ENCODE assay signal across 26 cellular contexts in genomic region chr19:467554-467953, GRCh38. TPM values are rescaled to one million over a fixed set of nuclear protein-coding genes. Genes with fewer than 3 reads are reported as not detected.
DNase-seq lines count a peak whose midpoint lies in the region; ATAC-seq, FAIRE-seq and TF ChIP-seq lines count a peak whose summit lies in the region.
"Had no signal": no experiment of that assay in that cellular context is flagged by ENCODE, and none has a peak within 500 bp of the region (broad histone marks: within the 10 kb centered on the region; RNA-seq: fewer than 3 reads in every experiment).

No MANE protein-coding gene starts in this region.

- H2AFZ ChIP-seq in H1 (ENCODE audit: low read length) = no peak overlapping the region
- no peak overlapping the region for H2AFZ ChIP-seq in neuronal stem cell (ENCODE audit: low read length)
- no peak overlapping the region for H2AFZ ChIP-seq in mammary epithelial cell (ENCODE audit: low read depth, low read length)
- H2AFZ ChIP-seq: GM23248 had no signal

- peak overlapping the region; percentile 68; the same call in 1 of the 2 replicates for H4K8ac ChIP-seq in H1 (ENCODE audit: extremely low read depth, insufficient read depth, low read length)
- peak overlapping the region; percentile 72 for H4K8ac ChIP-seq in neuronal stem cell (ENCODE audit: low read depth, low read length)

- H3K9me3 ChIP-seq in H1 (ENCODE audit: insufficient read depth in 2 of 2, low read depth in 1 of 2, low read length in 1 of 2) (no peaks in the 10 kb centered on the region), neuronal stem cell (replicated peaks in 1 of 2; ENCODE audit: control insufficient read depth in 2 of 2, insufficient read depth in 1 of 2, low read depth in 1 of 2, low read length in 2 of 2) (no peaks in the 10 kb centered on the region), mammary epithelial cell (replicated peaks; ENCODE audit: insufficient read depth, low read length) (no peaks in the 10 kb centered on the region)
- H3K9me3 ChIP-seq: A549, BE2C, HAP-1 had no signal

- no peak overlapping the region for H3K27ac ChIP-seq in H1 (ENCODE audit: low read depth, low read length)
- no peak overlapping the region for H3K27ac ChIP-seq in neuronal stem cell (replicated peaks; ENCODE audit: low read length)
- H3K27ac ChIP-seq in mammary epithelial cell (ENCODE audit: insufficient read depth, low read depth, low read length) = no peak overlapping the region
- H3K27ac ChIP-seq: A549; BLaER1 treated with 17β-estradiol and CSF1 and Interleukin-3, amounts not matched to agents 10 nM and 100 nM; GM23248 had no signal

- dilution Hi-C loops in mammary epithelial cell (cut with HindIII; ENCODE audit: low sequenced_read_pairs) = no loop called here

- no peak for TF ChIP-seq CTCF in natural killer cell (IDR thresholded peaks at IDR 0.05)
- TF ChIP-seq CTCF in H1 (IDR thresholded peaks at IDR 0.05; ENCODE audit: control extremely low read depth in 1 of 3, insufficient read depth in 1 of 3, low read depth in 1 of 3, low read length in 3 of 3) = no peak
- TF ChIP-seq CTCF in mammary epithelial cell (conservative IDR thresholded peaks at IDR 0.05 in 1 of 2, IDR thresholded peaks at IDR 0.05 in 1 of 2; ENCODE audit: extremely low read depth in 1 of 2, insufficient read depth in 1 of 2, low read depth in 1 of 2, low read length in 2 of 2) = no peak

- H2AK5ac ChIP-seq in H1 (ENCODE audit: low read depth, low read length) = no peak overlapping the region
- H2AK5ac ChIP-seq in neuronal stem cell (ENCODE audit: low read depth, low read length) = peak overlapping the region; percentile 89

- intact Hi-C loops in natural killer cell (cut with micrococcal nuclease) = no loop called here
- intact Hi-C loops in mammary epithelial cell (cut with micrococcal nuclease) = no loop called here

- TF ChIP-seq RAD21 in H1 (IDR thresholded peaks at IDR 0.05 in 1 of 2, conservative IDR thresholded peaks at IDR 0.05 in 1 of 2; ENCODE audit: low read depth in 2 of 2, low read length in 2 of 2) = no peak

- H3K36me3 ChIP-seq in H1 (ENCODE audit: control insufficient read depth in 2 of 4, insufficient read depth in 4 of 4, low read length in 3 of 4) (no peaks in the 10 kb centered on the region), neuronal stem cell (replicated peaks in 1 of 2; ENCODE audit: control insufficient read depth in 2 of 2, insufficient read depth in 2 of 2, low read length in 2 of 2) (no peaks in the 10 kb centered on the region), mammary epithelial cell (ENCODE audit: insufficient read depth, low read length) (no peaks in the 10 kb centered on the region)
- H3K36me3 ChIP-seq: BE2C; BLaER1 treated with 17β-estradiol and CSF1 and Interleukin-3, amounts not matched to agents 10 nM and 100 nM; HAP-1 had no signal

- BruUV-seq in mammary epithelial cell (replicated peaks; lab: Mats Ljungman, UMichigan) = no TSS peak

- H4K5ac ChIP-seq in H1 (ENCODE audit: insufficient read length, low read depth, low read length) = no peak overlapping the region

- no peak overlapping the region for H3K27ac Mint-ChIP-seq in natural killer cell treated with Interleukin-12 subunit alpha and Interleukin-12 subunit beta and Interleukin-15 and Interleukin-18, amount 100 ng/mL, for 72 hours
- H3K27ac Mint-ChIP-seq in natural killer cell = no peak overlapping the region
- H3K27ac Mint-ChIP-seq: CD4-positive, alpha-beta T cell; CD8-positive, alpha-beta memory T cell; HFFc6 had no signal

- H2BK120ac ChIP-seq in H1 (replicated peaks; ENCODE audit: low read depth, low read length) = no peak overlapping the region
- H2BK120ac ChIP-seq in neuronal stem cell (ENCODE audit: low read depth, low read length) = peak overlapping the region; percentile 41

- no peak overlapping the region for H4K91ac ChIP-seq in H1 (replicated peaks; ENCODE audit: insufficient read length, low read length)
- no peak overlapping the region for H4K91ac ChIP-seq in neuronal stem cell (ENCODE audit: low read depth, low read length, poor library complexity)

- H3K9ac ChIP-seq in H1 (replicated peaks in 1 of 4; ENCODE audit: extremely low read depth in 1 of 4, low read depth in 3 of 4, low read length in 3 of 4) = no peak overlapping the region
- H3K9ac ChIP-seq in neuronal stem cell (ENCODE audit: low read depth, low read length, poor library complexity) = no peak overlapping the region
- no peak overlapping the region for H3K9ac ChIP-seq in mammary epithelial cell (ENCODE audit: insufficient read depth, low read length)
- H3K9ac ChIP-seq: BLaER1 treated with 17β-estradiol and CSF1 and Interleukin-3, amounts not matched to agents 10 nM and 100 nM; GM23248 had no signal

- H3K79me1 ChIP-seq in H1 (ENCODE audit: low read depth, low read length) = no peaks in the 10 kb centered on the region
- H3K79me1 ChIP-seq in neuronal stem cell (ENCODE audit: low read depth, low read length) = no peaks in the 10 kb centered on the region

- POLR2A ChIA-PET in H1 (lab: Charles Lee; ENCODE audit: partially characterized antibody) = interaction anchor here (1.1 to 1.3 kb wide), 2 partner anchors 19 to 48 kb away, joined by 3 read pairs; no protein-coding TSS in a partner anchor

- H2BK15ac ChIP-seq in H1 (ENCODE audit: low read length) = no peak overlapping the region
- peak overlapping the region; percentile 43 for H2BK15ac ChIP-seq in neuronal stem cell (ENCODE audit: low read length)

- in situ Hi-C loops in mammary epithelial cell (cut with MboI; ENCODE audit: low sequenced_read_pairs in 2 of 2) = no loop called here

- H3K23ac ChIP-seq in H1 (ENCODE audit: insufficient read length) (no peak overlapping the region), neuronal stem cell (ENCODE audit: low read depth, low read length, poor library complexity) (no peak overlapping the region)

- H2BK12ac ChIP-seq in H1 (ENCODE audit: low read depth, low read length) = no peak overlapping the region
- peak overlapping the region; percentile 41 for H2BK12ac ChIP-seq in neuronal stem cell (ENCODE audit: low read length)

- no peak overlapping the region for H3K56ac ChIP-seq in H1 (replicated peaks; ENCODE audit: insufficient read length, low read depth, low read length)

- H3K4me3 ChIP-seq in H1 (ENCODE audit: extremely low read depth in 1 of 4, insufficient read depth in 2 of 4, low read depth in 3 of 4, low read length in 4 of 4) (no peak overlapping the region), neuronal stem cell (ENCODE audit: low read length in 2 of 2) (peak overlapping the region in 1 of 2 donors; percentile 55), mammary epithelial cell (replicated peaks in 1 of 3; ENCODE audit: insufficient read depth in 1 of 3, low read depth in 2 of 3, low read length in 3 of 3) (no peak overlapping the region)
- H3K4me3 ChIP-seq: A549; BLaER1 treated with 17β-estradiol and CSF1 and Interleukin-3, amounts not matched to agents 10 nM and 100 nM; GM12878; GM23248; HAP-1 had no signal

- H3K4me1 Mint-ChIP-seq in natural killer cell treated with Interleukin-12 subunit alpha and Interleukin-12 subunit beta and Interleukin-15 and Interleukin-18, amount 100 ng/mL, for 72 hours (ENCODE audit: low read depth in 2 of 2) = no peaks in the 10 kb centered on the region
- no peaks in the 10 kb centered on the region for H3K4me1 Mint-ChIP-seq in natural killer cell
- H3K4me1 Mint-ChIP-seq: CD14-positive monocyte; CD8-positive, alpha-beta memory T cell had no signal

- DNase-seq in natural killer cell treated with Interleukin-12 subunit alpha and Interleukin-12 subunit beta and Interleukin-15 and Interleukin-18, amount 100 ng/mL, for 72 hours (ENCODE audit: low spot score) = peak; percentile 56
- DNase-seq in natural killer cell (no peak), H1 (ENCODE audit: low read depth in 1 of 2, low spot score in 2 of 2) (no peak), neuronal stem cell (ENCODE audit: low spot score) (no peak), mammary epithelial cell (no peak), SW480 (ENCODE audit: low spot score) (no peak)
- DNase-seq: 8988T; ACHN; AML-193; BE2C; CD4-positive, alpha-beta T cell; CD8-positive, alpha-beta memory T cell; DMS 273 treated with DMSO at 0.1 percent for 48 hours; DMS79; EL; GDM1; GM23248; HFFc6 had no signal

- H3K9me3 Mint-ChIP-seq in natural killer cell treated with Interleukin-12 subunit alpha and Interleukin-12 subunit beta and Interleukin-15 and Interleukin-18, amount 100 ng/mL, for 72 hours = peaks cover 8% of the 10 kb centered on the region
- peaks cover 0 to 5% of the 10 kb centered on the region in 2 donors for H3K9me3 Mint-ChIP-seq in natural killer cell
- H3K9me3 Mint-ChIP-seq: CD4-positive, alpha-beta T cell had no signal

- H3K23me2 ChIP-seq in H1 (ENCODE audit: low read depth, low read length) = peaks cover 25% of the 10 kb centered on the region; the same call in 1 of the 2 replicates

- H2BK5ac ChIP-seq in H1 (ENCODE audit: low read depth, low read length) = no peak overlapping the region
- peak overlapping the region; percentile 35 for H2BK5ac ChIP-seq in neuronal stem cell (ENCODE audit: low read length)

- no peak overlapping the region for H2BK20ac ChIP-seq in H1 (ENCODE audit: low read length)

- H3K27me3 Mint-ChIP-seq in natural killer cell treated with Interleukin-12 subunit alpha and Interleukin-12 subunit beta and Interleukin-15 and Interleukin-18, amount 100 ng/mL, for 72 hours = peaks cover 8 to 9% of the 10 kb centered on the region in 2 donors
- H3K27me3 Mint-ChIP-seq in natural killer cell (ENCODE audit: low read depth in 2 of 2) = peaks cover 0 to 4% of the 10 kb centered on the region in 2 donors

- no peak for FAIRE-seq in H1 (lab: Jason Lieb, UNC)
- FAIRE-seq: A549, D721Med, GM12878, GM19239 had no signal

- H3K4me1 ChIP-seq in H1 (replicated peaks in 1 of 4; ENCODE audit: control insufficient read depth in 3 of 4, insufficient read depth in 4 of 4, low read length in 3 of 4) (no peaks in the 10 kb centered on the region), neuronal stem cell (ENCODE audit: control insufficient read depth in 2 of 2, insufficient read depth in 1 of 2, low read depth in 1 of 2, low read length in 2 of 2) (peaks cover 0 to 2% of the 10 kb centered on the region in 2 donors), mammary epithelial cell (ENCODE audit: insufficient read depth, low read length) (peaks cover 4% of the 10 kb centered on the region)
- H3K4me1 ChIP-seq: A549, BE2C, HAP-1 had no signal

- 85% methylated on average over 9 of the region's 11 CpGs; no CpG with 5 or more reads in 1 of the 2 experiments for WGBS in H1 (ENCODE audit: extremely low coverage in 1 of 2, insufficient coverage in 1 of 2, insufficient read length in 1 of 2, insufficient replicate concordance in 2 of 2, low coverage in 1 of 2, low lambda C conversion rate in 2 of 2, missing lambda C conversion rate in 1 of 2), 2 experiments
- no CpG with 5 or more reads among the region's 11 CpGs for WGBS in neuronal stem cell (ENCODE audit: extremely low coverage in 2 of 2, insufficient read length in 2 of 2, insufficient replicate concordance in 1 of 2), 2 donors
- WGBS in mammary epithelial cell (ENCODE audit: low coverage, missing lambda C conversion rate) = 68% methylated on average over 9 of the region's 11 CpGs

- H3K4me3 Mint-ChIP-seq in natural killer cell treated with Interleukin-12 subunit alpha and Interleukin-12 subunit beta and Interleukin-15 and Interleukin-18, amount 100 ng/mL, for 72 hours = no peak overlapping the region
- H3K4me3 Mint-ChIP-seq in natural killer cell = no peak overlapping the region
- H3K4me3 Mint-ChIP-seq: CD14-positive monocyte; CD4-positive, alpha-beta T cell; CD8-positive, alpha-beta memory T cell; HFFc6 had no signal

- H3K79me2 ChIP-seq in H1 (ENCODE audit: control insufficient read depth in 1 of 2, insufficient read depth in 2 of 2, low read length in 2 of 2) (no peaks in the 10 kb centered on the region), mammary epithelial cell (ENCODE audit: insufficient read depth, low read length) (no peaks in the 10 kb centered on the region)

- ATAC-seq in natural killer cell treated with Interleukin-12 subunit alpha and Interleukin-12 subunit beta and Interleukin-15 and Interleukin-18, amount 100 ng/mL, for 72 hours = peak; percentile 7 to 26
- no peak for ATAC-seq in natural killer cell
- ATAC-seq: GM12878 had no signal

- no peak for TF ChIP-seq EP300 in H1 (IDR thresholded peaks at IDR 0.05; ENCODE audit: borderline replicate concordance in 1 of 2, low read depth in 2 of 2, low read length in 2 of 2)

- no peak overlapping the region for H3K18ac ChIP-seq in H1 (ENCODE audit: extremely low read depth, low read length)
- peak overlapping the region; percentile 80 for H3K18ac ChIP-seq in neuronal stem cell (ENCODE audit: low read length)

- no peak overlapping the region for H3K4ac ChIP-seq in H1 (replicated peaks; ENCODE audit: insufficient read length, low read depth, low read length)
- H3K4ac ChIP-seq in neuronal stem cell (ENCODE audit: low read length) = no peak overlapping the region

- no peak for TF ChIP-seq POLR2A in H1 (IDR thresholded peaks at IDR 0.05; ENCODE audit: control extremely low read depth in 1 of 2, low read depth in 2 of 2, low read length in 2 of 2)

- no peaks in the 10 kb centered on the region for H3K36me3 Mint-ChIP-seq in natural killer cell treated with Interleukin-12 subunit alpha and Interleukin-12 subunit beta and Interleukin-15 and Interleukin-18, amount 100 ng/mL, for 72 hours
- H3K36me3 Mint-ChIP-seq in natural killer cell = no peaks in the 10 kb centered on the region
- H3K36me3 Mint-ChIP-seq: CD14-positive monocyte; CD8-positive, alpha-beta memory T cell had no signal

- peaks cover 0 to 3% (median 2%) of the 10 kb centered on the region in 4 experiments; a peak in 5 of 7 replicates for H3K27me3 ChIP-seq in H1 (replicated peaks in 1 of 4; ENCODE audit: control insufficient read depth in 3 of 4, extremely low read depth in 1 of 4, insufficient read depth in 3 of 4, low read length in 3 of 4)
- peaks cover 0 to 8% (median 2%) of the 10 kb centered on the region in 3 experiments for H3K27me3 ChIP-seq in neuronal stem cell (ENCODE audit: control insufficient read depth in 3 of 3, insufficient read depth in 3 of 3, low read depth in 1 of 3, low read length in 3 of 3)
- no peaks in the 10 kb centered on the region for H3K27me3 ChIP-seq in mammary epithelial cell (ENCODE audit: insufficient read depth, low read length)
- H3K27me3 ChIP-seq: BE2C; BLaER1 treated with 17β-estradiol and CSF1 and Interleukin-3, amounts not matched to agents 10 nM and 100 nM had no signal

- no peak overlapping the region for H3K14ac ChIP-seq in H1 (ENCODE audit: insufficient read length)
- H3K14ac ChIP-seq in neuronal stem cell (ENCODE audit: low read length) = no peak overlapping the region

- H4K20me1 ChIP-seq in H1 (replicated peaks in 1 of 2; ENCODE audit: control insufficient read depth in 1 of 2, insufficient read depth in 2 of 2, low read length in 2 of 2) (peaks cover 0 to 4% of the 10 kb centered on the region in 2 experiments), mammary epithelial cell (ENCODE audit: insufficient read depth, low read length) (no peaks in the 10 kb centered on the region)
- H4K20me1 ChIP-seq: BLaER1 treated with 17β-estradiol and CSF1 and Interleukin-3, amounts not matched to agents 10 nM and 100 nM had no signal

- CTCF ChIA-PET in H1 (lab: Charles Lee; ENCODE audit: partially characterized antibody) (interaction anchor here (1.2 kb wide), 1 partner anchor 12 kb away, joined by 6 read pairs; no protein-coding TSS in a partner anchor), mammary epithelial cell (lab: Charles Lee; ENCODE audit: low non-redundant PET) (no interaction called here)

- H3K4me2 ChIP-seq in H1 (ENCODE audit: insufficient read depth in 1 of 2, low read depth in 2 of 2, low read length in 2 of 2) (no peak overlapping the region), neuronal stem cell (ENCODE audit: insufficient read depth, low read length, poor library complexity, severe bottlenecking) (no peak overlapping the region), mammary epithelial cell (ENCODE audit: insufficient read depth, low read depth, low read length) (no peak overlapping the region)
- H3K4me2 ChIP-seq: A549; BLaER1 treated with 17β-estradiol and CSF1 and Interleukin-3, amounts not matched to agents 10 nM and 100 nM had no signal

RNA-seq across cellular contexts. Expression of gene SHC2, which starts 6.7 kb away (rescaled TPM):
- total RNA-seq in natural killer cell treated with Interleukin-12 subunit alpha and Interleukin-12 subunit beta and Interleukin-15 and Interleukin-18, amount 100 ng/mL, for 72 hours = under 1 TPM in 1 of 2 donors, not detected in 1; 0.67 TPM
- total RNA-seq in natural killer cell (under 1 TPM in 1 of 3 donors, not detected in 2; 0.75 TPM), mammary epithelial cell (1 to 10 TPM in 1 of 2 donors, under 1 TPM in 1; 0.68 to 1.3 TPM)
- 3.5 and 4.4 TPM in 2 replicates for total RNA-seq in H1 (2021; fragmentation: NEBNext Ultra II Directional; extraction: Animal tissue kit (Norgen Biotek cat#: 25700))
- polyA plus RNA-seq in H1 (2011; rRNA removed) (7.3 and 11.3 TPM in 2 replicates), mammary epithelial cell (0.10 TPM)
- polyA plus RNA-seq in H1 (2011; cell fraction: cytosol; rRNA removed) = 8.0 TPM
- 43.5 TPM for polyA plus RNA-seq in H1 (2011; cell fraction: nucleus; rRNA removed)
- polyA plus RNA-seq in H1 (2012, experiment 1 of 2) = 4.7 to 7.8 TPM (median 6.4 TPM) in 4 replicates
- polyA plus RNA-seq in H1 (2012, experiment 2 of 2) = 3.1 TPM
- 2.3 TPM for polyA plus RNA-seq in H1 (2013, experiment 1 of 2)
- polyA plus RNA-seq in H1 (2013, experiment 2 of 2) = 2.4 TPM
- polyA minus RNA-seq in H1 (2011; rRNA and poly(A)+ RNA removed) = 2.3 and 3.7 TPM in 2 replicates
- polyA minus RNA-seq in H1 (2011; cell fraction: cytosol; rRNA and poly(A)+ RNA removed) = 10.8 TPM
- polyA minus RNA-seq in H1 (2011; cell fraction: nucleus; rRNA and poly(A)+ RNA removed) = 5.7 TPM
- 29.6 TPM for polyA plus RNA-seq in neuronal stem cell (2013, experiment 1 of 2)
- polyA plus RNA-seq in neuronal stem cell (2013, experiment 2 of 2) = 28.3 TPM
- polyA minus RNA-seq in mammary epithelial cell = not detected
- total RNA-seq: GM23248, HFFc6 had no signal
- polyA plus RNA-seq: CD14-positive monocyte; CD8-positive, alpha-beta memory T cell; GM12878; GM23248 had no signal

RNA-seq across cellular contexts. Expression of gene MADCAM1, which starts 28.7 kb away (rescaled TPM):
- total RNA-seq in natural killer cell treated with Interleukin-12 subunit alpha and Interleukin-12 subunit beta and Interleukin-15 and Interleukin-18, amount 100 ng/mL, for 72 hours = under 1 TPM in 1 of 2 donors, not detected in 1; 0.33 TPM
- total RNA-seq in natural killer cell = under 1 TPM in 2 of 3 donors, not detected in 1; 0.43 to 0.54 TPM
- 3.0 and 3.1 TPM in 2 replicates for total RNA-seq in H1 (2021; fragmentation: NEBNext Ultra II Directional; extraction: Animal tissue kit (Norgen Biotek cat#: 25700))
- 2.3 and 5.3 TPM in 2 replicates for polyA plus RNA-seq in H1 (2011; rRNA removed)
- polyA plus RNA-seq in H1 (2011; cell fraction: cytosol; rRNA removed) = 2.9 TPM
- polyA plus RNA-seq in H1 (2011; cell fraction: nucleus; rRNA removed) = 6.2 TPM
- polyA plus RNA-seq in H1 (2012, experiment 1 of 2) = 1.3 to 3.4 TPM (median 2.3 TPM) in 4 replicates
- 1.0 TPM for polyA plus RNA-seq in H1 (2012, experiment 2 of 2)
- 2.6 TPM for polyA plus RNA-seq in H1 (2013, experiment 1 of 2)
- polyA plus RNA-seq in H1 (2013, experiment 2 of 2) = 2.6 TPM
- 0.44 and 0.57 TPM in 2 replicates for polyA minus RNA-seq in H1 (2011; rRNA and poly(A)+ RNA removed)
- 3.5 TPM for polyA minus RNA-seq in H1 (2011; cell fraction: cytosol; rRNA and poly(A)+ RNA removed)
- 1.9 TPM for polyA minus RNA-seq in H1 (2011; cell fraction: nucleus; rRNA and poly(A)+ RNA removed)
- 0.89 TPM for polyA plus RNA-seq in neuronal stem cell (2013, experiment 1 of 2)
- 0.91 TPM for polyA plus RNA-seq in neuronal stem cell (2013, experiment 2 of 2)
- under 1 TPM in 1 of 2 donors, not detected in 1; 0.33 TPM for total RNA-seq in mammary epithelial cell
- 0.02 TPM for polyA plus RNA-seq in mammary epithelial cell
- polyA minus RNA-seq in mammary epithelial cell = not detected
- total RNA-seq: H4 had no signal
- polyA plus RNA-seq: CD14-positive monocyte had no signal

RNA-seq across cellular contexts. Expression of gene TPGS1, which starts 39.7 kb away (rescaled TPM):
- 10 to 100 TPM; 16.3 to 17.7 TPM for total RNA-seq in natural killer cell treated with Interleukin-12 subunit alpha and Interleukin-12 subunit beta and Interleukin-15 and Interleukin-18, amount 100 ng/mL, for 72 hours
- total RNA-seq in natural killer cell (10 to 100 TPM; 18.7 to 20.6 (median 18.9) TPM), mammary epithelial cell (10 to 100 TPM; 15.2 to 29.2 TPM)
- total RNA-seq in H1 (2021; fragmentation: NEBNext Ultra II Directional; extraction: Animal tissue kit (Norgen Biotek cat#: 25700)) = 9.1 and 10.2 TPM in 2 replicates
- polyA plus RNA-seq in H1 (2011; rRNA removed) (10.6 and 11.8 TPM in 2 replicates), mammary epithelial cell (4.2 TPM)
- polyA plus RNA-seq in H1 (2011; cell fraction: cytosol; rRNA removed) = 12.2 TPM
- 8.0 TPM for polyA plus RNA-seq in H1 (2011; cell fraction: nucleus; rRNA removed)
- 3.4 to 7.4 TPM (median 7.1 TPM) in 4 replicates for polyA plus RNA-seq in H1 (2012, experiment 1 of 2)
- polyA plus RNA-seq in H1 (2012, experiment 2 of 2) = 2.8 TPM
- polyA plus RNA-seq in H1 (2013, experiment 1 of 2) = 4.2 TPM
- polyA plus RNA-seq in H1 (2013, experiment 2 of 2) = 4.2 TPM
- polyA minus RNA-seq in H1 (2011; rRNA and poly(A)+ RNA removed) = 0.59 and 0.60 TPM in 2 replicates
- polyA minus RNA-seq in H1 (2011; cell fraction: cytosol; rRNA and poly(A)+ RNA removed) = 3.4 TPM
- polyA minus RNA-seq in H1 (2011; cell fraction: nucleus; rRNA and poly(A)+ RNA removed) = 6.8 TPM
- polyA plus RNA-seq in neuronal stem cell (2013, experiment 1 of 2) = 6.3 TPM
- polyA plus RNA-seq in neuronal stem cell (2013, experiment 2 of 2) = 6.2 TPM
- 1.4 TPM for polyA minus RNA-seq in mammary epithelial cell

RNA-seq across cellular contexts. Expression of gene C2CD4C, which starts 58.6 kb away (rescaled TPM):
- total RNA-seq in natural killer cell treated with Interleukin-12 subunit alpha and Interleukin-12 subunit beta and Interleukin-15 and Interleukin-18, amount 100 ng/mL, for 72 hours = not detected
- total RNA-seq in natural killer cell = not detected
- 6.3 and 6.6 TPM in 2 replicates for total RNA-seq in H1 (2021; fragmentation: NEBNext Ultra II Directional; extraction: Animal tissue kit (Norgen Biotek cat#: 25700))
- polyA plus RNA-seq in H1 (2011; rRNA removed) = 3.8 and 7.8 TPM in 2 replicates
- 6.2 TPM for polyA plus RNA-seq in H1 (2011; cell fraction: cytosol; rRNA removed)
- polyA plus RNA-seq in H1 (2011; cell fraction: nucleus; rRNA removed) = 39.7 TPM
- polyA plus RNA-seq in H1 (2012, experiment 1 of 2) = 3.6 to 6.7 TPM (median 4.9 TPM) in 4 replicates
- 3.4 TPM for polyA plus RNA-seq in H1 (2012, experiment 2 of 2)
- polyA plus RNA-seq in H1 (2013, experiment 1 of 2) = 3.4 TPM
- 3.2 TPM for polyA plus RNA-seq in H1 (2013, experiment 2 of 2)
- 0.59 and 0.82 TPM in 2 replicates for polyA minus RNA-seq in H1 (2011; rRNA and poly(A)+ RNA removed)
- 3.0 TPM for polyA minus RNA-seq in H1 (2011; cell fraction: cytosol; rRNA and poly(A)+ RNA removed)
- 5.6 TPM for polyA minus RNA-seq in H1 (2011; cell fraction: nucleus; rRNA and poly(A)+ RNA removed)
- 13.6 TPM for polyA plus RNA-seq in neuronal stem cell (2013, experiment 1 of 2)
- 12.7 TPM for polyA plus RNA-seq in neuronal stem cell (2013, experiment 2 of 2)
- 1 to 10 TPM in 1 of 2 donors, under 1 TPM in 1; 0.33 to 1.8 TPM for total RNA-seq in mammary epithelial cell
- polyA plus RNA-seq in mammary epithelial cell = 0.39 TPM
- not detected for polyA minus RNA-seq in mammary epithelial cell
- total RNA-seq: CD4-positive, alpha-beta T cell; CD8-positive, alpha-beta memory T cell; GM12878; HFFc6 had no signal
- polyA plus RNA-seq: CD14-positive monocyte; CD8-positive, alpha-beta memory T cell; GM12878 had no signal

Comparison
In these comparisons a context has a peak if more than half of its experiments do, and no peak if none do; other contexts are left out.
1. ATAC-seq: peak in natural killer cell treated with Interleukin-12 subunit alpha and Interleukin-12 subunit beta and Interleukin-15 and Interleukin-18, amount 100 ng/mL, for 72 hours (2 of 2); none in natural killer cell (0 of 3).